In the genomic region with DNA sequence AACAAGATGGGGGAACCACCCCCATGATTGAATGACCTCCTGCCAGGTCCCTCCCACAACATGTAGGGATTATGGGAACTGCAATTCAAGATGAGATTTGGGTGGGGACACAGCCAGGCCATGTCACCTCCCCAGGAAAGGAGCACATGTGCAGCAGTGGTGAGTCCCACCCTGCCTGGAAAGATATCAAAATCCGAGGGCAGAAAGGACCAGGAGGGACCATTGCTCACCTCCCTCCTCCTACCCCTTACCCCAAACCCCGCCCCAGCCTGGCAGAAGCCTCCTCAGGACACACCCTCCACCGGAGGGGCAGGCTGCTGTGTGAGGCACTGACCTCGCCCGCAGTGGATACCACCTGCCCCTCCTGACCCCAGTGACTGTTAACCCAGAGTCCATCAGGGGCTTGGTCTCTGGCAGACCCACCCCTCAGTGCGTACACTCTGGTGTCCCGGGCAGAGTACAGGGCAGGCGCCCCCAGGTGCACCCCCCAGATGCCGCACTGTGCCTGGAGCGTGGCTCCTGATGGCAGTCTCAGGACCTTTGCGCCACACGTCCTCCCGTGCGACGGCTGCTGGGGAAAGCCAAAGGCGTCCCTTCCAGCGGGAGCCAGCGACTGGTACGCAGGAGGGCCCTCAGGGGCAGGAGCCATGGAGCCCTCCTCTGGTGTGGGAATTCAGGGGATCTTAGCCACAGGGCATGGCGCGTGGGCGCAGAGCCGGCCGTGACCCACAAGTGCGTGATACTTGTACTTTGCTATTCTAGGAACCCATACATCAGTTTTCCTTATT, we compare ENCODE assay signal across 12 cellular contexts. TPM values are rescaled to one million over a fixed set of nuclear protein-coding genes. Genes with fewer than 3 reads are reported as not detected.
A peak's percentile ranks its signal among the peaks of the same experiment; 100 is the strongest.
DNase-seq lines count a peak whose midpoint lies in the region; ATAC-seq and TF ChIP-seq lines count a peak whose summit lies in the region.
"Had no signal": no experiment of that assay in that cellular context is flagged by ENCODE, and none has a peak within 500 bp of the region (broad histone marks: within the 10 kb centered on the region; RNA-seq: fewer than 3 reads in every experiment).

No MANE protein-coding gene starts in this region.

- H3K27me3 ChIP-seq in HCT116 (ENCODE audit: insufficient read depth, low read length) (no peaks in the 10 kb centered on the region), dorsolateral prefrontal cortex (no peaks in the 10 kb centered on the region)

- no peak overlapping the region for H3K9ac ChIP-seq in HCT116 (ENCODE audit: low read length)

- H4K20me1 ChIP-seq in HCT116 (ENCODE audit: insufficient read depth), result 0 out of 2 replicates have a peak, but pooled peaks cover 6% of the 10 kb centered on the region

- no TSS peak for BruUV-seq in HCT116 (replicated peaks; lab: Mats Ljungman, UMichigan)

- peaks cover 32% of the 10 kb centered on the region; the same call in 1 of the 2 replicates for H3K79me2 ChIP-seq in HCT116 (ENCODE audit: insufficient read depth, low read length)

- H3K4me3 ChIP-seq in HCT116 (replicated peaks in 1 of 2; ENCODE audit: low read depth in 1 of 2, low read length in 2 of 2) (no peak overlapping the region), dorsolateral prefrontal cortex (no peak overlapping the region)

- CTCF ChIA-PET in HCT116 (lab: Charles Lee), result no interaction called here
- CTCF ChIA-PET in activated CD8-positive, alpha-beta memory T cell treated with anti-CD3 and anti-CD28 coated beads, Interleukin-2, amount 10 ng/mL, durations not matched to agents 7 days and 5 days (lab: Charles Lee), result no interaction called here

- no peak overlapping the region for H2AFZ ChIP-seq in HCT116 (ENCODE audit: low read depth, low read length, poor library complexity, severe bottlenecking)

- H3K36me3 Mint-ChIP-seq in nephron progenitor cell (ENCODE audit: low read depth), result peaks cover 17% of the 10 kb centered on the region
- peaks cover 7% of the 10 kb centered on the region for H3K36me3 Mint-ChIP-seq in activated CD8-positive, alpha-beta memory T cell treated with anti-CD3 and anti-CD28 coated beads, Interleukin-2, amount 10 ng/mL, durations not matched to agents 7 days and 5 days

- DNase-seq in HCT116 (ENCODE audit: low read depth, low spot score) (no peak), dorsolateral prefrontal cortex (no peak), nephron progenitor cell (no peak), NCI-H524 treated with DMSO at 0.1 percent for 48 hours (lab: John Stamatoyannopoulos, UW) (no peak), SKM-1 (lab: John Stamatoyannopoulos, UW; ENCODE audit: unreplicated experiment) (no peak)
- DNase-seq in activated CD8-positive, alpha-beta memory T cell treated with anti-CD3 and anti-CD28 coated beads, Interleukin-2, amount 50 U/mL, for 4 hours, result no peak
- no peak for DNase-seq in activated CD8-positive, alpha-beta memory T cell treated with anti-CD3 and anti-CD28 coated beads, Interleukin-2, amount 10 ng/mL, durations not matched to agents 7 days and 5 days
- DNase-seq: effector CD4-positive, alpha-beta T cell; MV-4-11 had no signal

- TF ChIP-seq CTCF in 22Rv1 (IDR thresholded peaks at IDR 0.05) (no peak), HCT116 (IDR thresholded peaks at IDR 0.05 in 2 of 3, conservative IDR thresholded peaks at IDR 0.05 in 1 of 3; ENCODE audit: borderline replicate concordance in 1 of 3, insufficient read depth in 1 of 3, low read depth in 2 of 3, low read length in 2 of 3) (no peak), dorsolateral prefrontal cortex (IDR thresholded peaks at IDR 0.05 in 54 of 56, conservative IDR thresholded peaks at IDR 0.05 in 2 of 56; ENCODE audit: low read depth in 1 of 56, partially characterized antibody in 56 of 56) (no peak), nephron progenitor cell (IDR thresholded peaks at IDR 0.05) (no peak)

- H3K9me2 ChIP-seq in HCT116 (ENCODE audit: insufficient read depth), result no peaks in the 10 kb centered on the region

- H3K4me3 Mint-ChIP-seq in nephron progenitor cell, result no peak overlapping the region
- no peak overlapping the region for H3K4me3 Mint-ChIP-seq in activated CD8-positive, alpha-beta memory T cell treated with anti-CD3 and anti-CD28 coated beads, Interleukin-2, amount 10 ng/mL, durations not matched to agents 7 days and 5 days

- peaks cover 5 to 10% of the 10 kb centered on the region in 2 experiments; a peak in 3 of 4 replicates for H3K36me3 ChIP-seq in HCT116 (ENCODE audit: control insufficient read depth in 1 of 2, insufficient read depth in 2 of 2, low read length in 2 of 2)

- H3K9me3 ChIP-seq in HCT116 (ENCODE audit: control insufficient read depth in 1 of 2, insufficient read depth in 1 of 2, low read depth in 1 of 2, low read length in 2 of 2), result no peaks in the 10 kb centered on the region

- H3K9me3 Mint-ChIP-seq in nephron progenitor cell, result no peaks in the 10 kb centered on the region
- H3K9me3 Mint-ChIP-seq in activated CD8-positive, alpha-beta memory T cell treated with anti-CD3 and anti-CD28 coated beads, Interleukin-2, amount 10 ng/mL, durations not matched to agents 7 days and 5 days (ENCODE audit: low read depth), result no peaks in the 10 kb centered on the region
- H3K9me3 Mint-ChIP-seq: activated T-helper 2 cell treated with anti-CD3 and anti-CD28 coated beads, Interferon-gamma antibody, Interleukin-2, Interleukin-4, amounts not matched to agents 10 μg/mL and 5 μg/mL and 100 μg/mL, durations not matched to agents 14 hours and 24 hours and 36 hours; CD4-positive, CD25-positive, alpha-beta regulatory T cell had no signal

- peaks cover 36% of the 10 kb centered on the region for H3K4me1 Mint-ChIP-seq in nephron progenitor cell
- H3K4me1 Mint-ChIP-seq in activated CD8-positive, alpha-beta memory T cell treated with anti-CD3 and anti-CD28 coated beads, Interleukin-2, amount 10 ng/mL, durations not matched to agents 7 days and 5 days, result peaks cover 7% of the 10 kb centered on the region

- TF ChIP-seq POLR2A in HCT116 (IDR thresholded peaks at IDR 0.05; ENCODE audit: borderline replicate concordance, extremely low read depth, insufficient read depth, insufficient read length), result no peak

- peaks cover 3% of the 10 kb centered on the region for H3K27me3 Mint-ChIP-seq in nephron progenitor cell (ENCODE audit: low read depth, poor library complexity)
- H3K27me3 Mint-ChIP-seq in activated CD8-positive, alpha-beta memory T cell treated with anti-CD3 and anti-CD28 coated beads, Interleukin-2, amount 10 ng/mL, durations not matched to agents 7 days and 5 days, result no peaks in the 10 kb centered on the region
- H3K27me3 Mint-ChIP-seq: CD4-positive, CD25-positive, alpha-beta regulatory T cell had no signal

- no peak overlapping the region for H3K4me2 ChIP-seq in HCT116 (ENCODE audit: low read length)

- peaks cover 0 to 24% of the 10 kb centered on the region in 2 experiments; a peak in 2 of 4 replicates for H3K4me1 ChIP-seq in HCT116 (ENCODE audit: control insufficient read depth in 1 of 2, insufficient read depth in 2 of 2, low read length in 2 of 2)

- H3K27ac ChIP-seq in 22Rv1, result peak overlapping the region; percentile 30; the same call in 1 of the 2 replicates
- H3K27ac ChIP-seq in HCT116 (ENCODE audit: low read depth, low read length), result peak overlapping the region; percentile 18; the same call in 1 of the 2 replicates
- peak overlapping the region in 51 of 59 donors; percentile 4 to 93 (median 63) for H3K27ac ChIP-seq in dorsolateral prefrontal cortex

- POLR2A ChIA-PET in HCT116 (lab: Charles Lee), result no interaction called here

- H3K27ac Mint-ChIP-seq in nephron progenitor cell, result peak overlapping the region; percentile 90
- H3K27ac Mint-ChIP-seq in activated CD8-positive, alpha-beta memory T cell treated with anti-CD3 and anti-CD28 coated beads, Interleukin-2, amount 10 ng/mL, durations not matched to agents 7 days and 5 days, result no peak overlapping the region
- H3K27ac Mint-ChIP-seq: activated T-helper 2 cell treated with anti-CD3 and anti-CD28 coated beads, Interferon-gamma antibody, Interleukin-2, Interleukin-4, amounts not matched to agents 10 μg/mL and 5 μg/mL and 100 μg/mL, durations not matched to agents 14 hours and 24 hours and 36 hours; CD4-positive, CD25-positive, alpha-beta regulatory T cell had no signal

- RAD21 ChIA-PET in HCT116 (lab: Charles Lee; ENCODE audit: low non-redundant PET in 1 of 2, low total read pairs in 2 of 2, uncharacterized antibody in 2 of 2, unreplicated experiment in 2 of 2), result no interaction called here

- no peak for TF ChIP-seq RAD21 in HCT116 (IDR thresholded peaks at IDR 0.05; ENCODE audit: low read depth)

- ATAC-seq in HCT116, result peak; percentile 64
- ATAC-seq in activated CD8-positive, alpha-beta memory T cell treated with anti-CD3 and anti-CD28 coated beads, Interleukin-2, amount 10 ng/mL, durations not matched to agents 7 days and 5 days, result no peak

- intact Hi-C loops in HCT116 (cut with micrococcal nuclease), result no loop called here
- intact Hi-C loops in dorsolateral prefrontal cortex (cut with DNase I), result loop anchor here (5.0 kb wide), 2 partner anchors 32 to 282 kb away; no protein-coding TSS in a partner anchor

TF ChIP-seq in HCT116, 20 proteins besides CTCF, POLR2A, EP300 and RAD21 (continues in another document):
- TF ChIP-seq TCF7L2 (IDR thresholded peaks at IDR 0.05; ENCODE audit: borderline replicate concordance, extremely low read depth, insufficient read depth, insufficient read length), result no peak
- no peak for TF ChIP-seq ZFX (IDR thresholded peaks at IDR 0.05)
- no peak for TF ChIP-seq ATF3 (IDR thresholded peaks at IDR 0.05)
- no peak for TF ChIP-seq JUND (IDR thresholded peaks at IDR 0.05)
- no peak for TF ChIP-seq EZH2phosphoT487 (IDR thresholded peaks at IDR 0.05; ENCODE audit: borderline replicate concordance)
- no peak for TF ChIP-seq EGR1 (IDR thresholded peaks at IDR 0.05; ENCODE audit: low read depth)
- TF ChIP-seq SRF (IDR thresholded peaks at IDR 0.05; ENCODE audit: low read depth), result no peak
- TF ChIP-seq SP1 (IDR thresholded peaks at IDR 0.05; ENCODE audit: low read depth), result no peak

RNA-seq across cellular contexts. Expression of gene PDXK, which starts 20.9 kb away (rescaled TPM):
- total RNA-seq in HCT116 (2021; ENCODE audit: unreplicated experiment) (127 TPM), dorsolateral prefrontal cortex (100 to 1,000 TPM; 169 to 469 (median 338) TPM)
- 133 and 151 TPM in 2 replicates for polyA plus RNA-seq in HCT116 (2012)
- total RNA-seq in activated CD8-positive, alpha-beta memory T cell treated with anti-CD3 and anti-CD28 coated beads, Interleukin-2, amount 10 ng/mL, durations not matched to agents 7 days and 5 days, result 10 to 100 TPM; 95.3 to 99.6 TPM

RNA-seq across cellular contexts. Expression of gene CSTB, which starts 36.3 kb away (rescaled TPM):
- total RNA-seq in HCT116 (2021; ENCODE audit: unreplicated experiment) (57.5 TPM), dorsolateral prefrontal cortex (10 to 100 TPM; 21.2 to 46.5 (median 30.9) TPM)
- polyA plus RNA-seq in HCT116 (2012), result 114 and 120 TPM in 2 replicates
- total RNA-seq in activated CD8-positive, alpha-beta memory T cell treated with anti-CD3 and anti-CD28 coated beads, Interleukin-2, amount 10 ng/mL, durations not matched to agents 7 days and 5 days, result 10 to 100 TPM; 44.2 to 47.4 TPM

RNA-seq across cellular contexts. Expression of gene RRP1, which starts 49.5 kb away (rescaled TPM):
- total RNA-seq in HCT116 (2021; ENCODE audit: unreplicated experiment), result 53.9 TPM
- polyA plus RNA-seq in HCT116 (2012), result 33.9 and 34.2 TPM in 2 replicates
- total RNA-seq in dorsolateral prefrontal cortex, result 10 to 100 TPM; 22.5 to 48.3 (median 31.5) TPM
- 10 to 100 TPM; 37.7 to 45.2 TPM for total RNA-seq in activated CD8-positive, alpha-beta memory T cell treated with anti-CD3 and anti-CD28 coated beads, Interleukin-2, amount 10 ng/mL, durations not matched to agents 7 days and 5 days
